12 cellular contexts compared by ENCODE assay signal in the genomic region with DNA sequence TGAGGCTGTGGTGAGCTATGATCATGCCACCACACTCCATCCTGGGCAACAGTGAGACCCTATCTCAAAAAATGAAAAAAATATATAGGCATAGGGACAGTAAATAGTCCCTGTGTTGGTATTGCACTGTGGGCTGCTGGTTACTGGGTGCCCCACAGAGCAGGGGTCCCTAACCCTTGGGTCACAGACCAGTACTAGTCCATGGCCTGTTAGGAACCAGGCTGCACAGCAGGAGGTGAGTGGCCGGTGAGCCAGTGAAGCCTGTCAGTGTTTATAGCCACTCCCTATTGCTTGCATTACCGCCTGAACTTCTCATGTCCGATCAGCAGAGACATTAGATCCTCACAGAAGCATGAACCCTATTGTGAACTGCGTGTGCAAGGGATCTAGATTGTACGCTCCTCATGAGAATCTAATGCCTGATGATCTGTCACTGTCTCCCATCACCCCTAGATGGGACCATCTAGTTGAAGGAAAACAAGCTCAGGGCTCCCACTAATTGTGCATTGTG.
A peak's percentile ranks its signal among the peaks of the same experiment; 100 is the strongest.
DNase-seq lines count a peak whose midpoint lies in the region; ATAC-seq and TF ChIP-seq lines count a peak whose summit lies in the region.
"Had no signal": no experiment of that assay in that cellular context is flagged by ENCODE, and none has a peak within 500 bp of the region (broad histone marks: within the 10 kb centered on the region; RNA-seq: fewer than 3 reads in every experiment).

No MANE protein-coding gene starts in this region.

- TF ChIP-seq CTCF in HEK293 (tag by site-specific recombination; IDR thresholded peaks at IDR 0.05) = no peak
- no peak for TF ChIP-seq CTCF in lower lobe of right lung (IDR thresholded peaks at IDR 0.05)
- TF ChIP-seq CTCF in GM13976 (IDR thresholded peaks at IDR 0.05; ENCODE audit: borderline replicate concordance, control extremely low read depth, extremely low read depth, insufficient read depth, missing control alignments) = no peak

- no peak for ATAC-seq in lower lobe of right lung
- ATAC-seq: HCT116 had no signal

- DNase-seq in activated CD4-positive, alpha-beta T cell treated with anti-CD3 and anti-CD28 coated beads, Interleukin-2, amount 10 ng/mL, durations not matched to agents 7 days and 5 days = no peak
- DNase-seq in activated CD4-positive, alpha-beta T cell treated with anti-CD3 and anti-CD28 coated beads, Interleukin-2, amount 10 ng/mL, durations not matched to agents 24 days and 14 days = no peak
- peak; percentile 7 for DNase-seq in lower lobe of right lung
- peak; percentile 3 for DNase-seq in stimulated activated CD8-positive, alpha-beta memory T cell treated with anti-CD3 and anti-CD28 coated beads, Interleukin-4, amount 100 ng/mL, for 48 hours
- DNase-seq in C1 segment of cervical spinal cord (lab: John Stamatoyannopoulos, UW) = no peak
- no peak for DNase-seq in COLO668 (lab: John Stamatoyannopoulos, UW; ENCODE audit: unreplicated experiment)
- DNase-seq in GM13976 (ENCODE audit: low spot score) = no peak
- DNase-seq: CD8-positive, alpha-beta memory T cell; GM23248 had no signal

- in situ Hi-C loops in GM13976 (cut with MboI; ENCODE audit: low sequenced_read_pairs, unreplicated experiment) = no loop called here

- H3K27me3 ChIP-seq in lower lobe of right lung (ENCODE audit: low read depth) = no peaks in the 10 kb centered on the region

- H3K36me3 ChIP-seq in HEK293 (ENCODE audit: control insufficient read depth in 2 of 2, insufficient read depth in 1 of 2, low read length in 2 of 2) = peaks cover 0 to 73% of the 10 kb centered on the region in 2 experiments; a peak in 2 of 3 replicates
- H3K36me3 ChIP-seq in lower lobe of right lung = peaks cover 66% of the 10 kb centered on the region

- H3K9me3 Mint-ChIP-seq in activated CD4-positive, alpha-beta T cell treated with anti-CD3 and anti-CD28 coated beads, Interleukin-2, amount 10 ng/mL, durations not matched to agents 7 days and 5 days = no peaks in the 10 kb centered on the region
- H3K9me3 Mint-ChIP-seq in activated CD4-positive, alpha-beta T cell treated with anti-CD3 and anti-CD28 coated beads, Interleukin-2, amount 10 ng/mL, durations not matched to agents 24 days and 14 days = no peaks in the 10 kb centered on the region
- H3K9me3 Mint-ChIP-seq: CD8-positive, alpha-beta memory T cell had no signal

- H3K4me1 Mint-ChIP-seq in activated CD4-positive, alpha-beta T cell treated with anti-CD3 and anti-CD28 coated beads, Interleukin-2, amount 10 ng/mL, durations not matched to agents 7 days and 5 days = peaks cover 18% of the 10 kb centered on the region
- H3K4me1 Mint-ChIP-seq in activated CD4-positive, alpha-beta T cell treated with anti-CD3 and anti-CD28 coated beads, Interleukin-2, amount 10 ng/mL, durations not matched to agents 24 days and 14 days = peaks cover 21% of the 10 kb centered on the region

- peaks cover 38% of the 10 kb centered on the region for H3K36me3 Mint-ChIP-seq in activated CD4-positive, alpha-beta T cell treated with anti-CD3 and anti-CD28 coated beads, Interleukin-2, amount 10 ng/mL, durations not matched to agents 7 days and 5 days (ENCODE audit: low read depth)
- peaks cover 48% of the 10 kb centered on the region for H3K36me3 Mint-ChIP-seq in activated CD4-positive, alpha-beta T cell treated with anti-CD3 and anti-CD28 coated beads, Interleukin-2, amount 10 ng/mL, durations not matched to agents 24 days and 14 days (ENCODE audit: low read depth)

- no peaks in the 10 kb centered on the region for H3K27me3 Mint-ChIP-seq in activated CD4-positive, alpha-beta T cell treated with anti-CD3 and anti-CD28 coated beads, Interleukin-2, amount 10 ng/mL, durations not matched to agents 7 days and 5 days
- H3K27me3 Mint-ChIP-seq in activated CD4-positive, alpha-beta T cell treated with anti-CD3 and anti-CD28 coated beads, Interleukin-2, amount 10 ng/mL, durations not matched to agents 24 days and 14 days = no peaks in the 10 kb centered on the region
- H3K27me3 Mint-ChIP-seq: CD8-positive, alpha-beta memory T cell had no signal

- H3K4me3 ChIP-seq in HEK293 (ENCODE audit: low read depth, low read length) (no peak overlapping the region), lower lobe of right lung (no peak overlapping the region)
- H3K4me3 ChIP-seq: GM23248 had no signal

- POLR2A ChIA-PET in activated CD4-positive, alpha-beta T cell treated with anti-CD3 and anti-CD28 coated beads, Interleukin-2, amount 10 ng/mL, durations not matched to agents 7 days and 5 days (lab: Charles Lee) = no interaction called here
- POLR2A ChIA-PET in HEK293 (lab: Yijun Ruan, JAX) = no interaction called here

- intact Hi-C loops in activated CD4-positive, alpha-beta T cell treated with anti-CD3 and anti-CD28 coated beads, Interleukin-2, amount 10 ng/mL, durations not matched to agents 24 days and 14 days (cut with micrococcal nuclease) = no loop called here
- intact Hi-C loops in lower lobe of right lung (cut with DNase I) = no loop called here

- H3K4me3 Mint-ChIP-seq in activated CD4-positive, alpha-beta T cell treated with anti-CD3 and anti-CD28 coated beads, Interleukin-2, amount 10 ng/mL, durations not matched to agents 7 days and 5 days = no peak overlapping the region
- no peak overlapping the region for H3K4me3 Mint-ChIP-seq in activated CD4-positive, alpha-beta T cell treated with anti-CD3 and anti-CD28 coated beads, Interleukin-2, amount 10 ng/mL, durations not matched to agents 24 days and 14 days
- H3K4me3 Mint-ChIP-seq: CD8-positive, alpha-beta memory T cell had no signal

- no peak overlapping the region for H3K27ac ChIP-seq in HEK293 (ENCODE audit: extremely low read depth, low read depth, low read length)
- H3K27ac ChIP-seq in lower lobe of right lung = no peak overlapping the region
- H3K27ac ChIP-seq: 22Rv1, GM23248 had no signal

- H3K27ac Mint-ChIP-seq in activated CD4-positive, alpha-beta T cell treated with anti-CD3 and anti-CD28 coated beads, Interleukin-2, amount 10 ng/mL, durations not matched to agents 7 days and 5 days = peak overlapping the region; percentile 36
- no peak overlapping the region for H3K27ac Mint-ChIP-seq in activated CD4-positive, alpha-beta T cell treated with anti-CD3 and anti-CD28 coated beads, Interleukin-2, amount 10 ng/mL, durations not matched to agents 24 days and 14 days

- no peaks in the 10 kb centered on the region for H3K9me3 ChIP-seq in HEK293 (ENCODE audit: control insufficient read depth, insufficient read depth, low read depth, low read length)
- H3K9me3 ChIP-seq in lower lobe of right lung = no peaks in the 10 kb centered on the region

- CTCF ChIA-PET in activated CD4-positive, alpha-beta T cell treated with anti-CD3 and anti-CD28 coated beads, Interleukin-2, amount 10 ng/mL, durations not matched to agents 7 days and 5 days (lab: Charles Lee) = no interaction called here
- CTCF ChIA-PET in HEK293 (lab: Yijun Ruan, JAX) = no interaction called here

- H3K4me1 ChIP-seq in HEK293 (ENCODE audit: control insufficient read depth, insufficient read depth, low read length) (no peaks in the 10 kb centered on the region), lower lobe of right lung (no peaks in the 10 kb centered on the region)

TF ChIP-seq in HEK293, 187 proteins besides CTCF, POLR2A, EP300 and RAD21:
- TF ChIP-seq BCL11B (tag by site-specific recombination; IDR thresholded peaks at IDR 0.05; ENCODE audit: low read depth) = no peak
- TF ChIP-seq ZNF549 (tag by site-specific recombination; IDR thresholded peaks at IDR 0.05) = no peak
- TF ChIP-seq ZNF341 (tag by site-specific recombination; IDR thresholded peaks at IDR 0.05; ENCODE audit: low read depth) = no peak
- TF ChIP-seq ZNF610 (tag by site-specific recombination; IDR thresholded peaks at IDR 0.05; ENCODE audit: borderline replicate concordance) = peak; percentile 99
- TF ChIP-seq KLF9 (tag by site-specific recombination; IDR thresholded peaks at IDR 0.05; ENCODE audit: low read depth) = no peak
- no peak for TF ChIP-seq ZNF571 (tag by site-specific recombination; IDR thresholded peaks at IDR 0.05)
TF ChIP-seq in HEK293: peak in this region for 1.

Comparison
In these comparisons a context has a peak if more than half of its experiments do, and no peak if none do; other contexts are left out.
1. DNase-seq: peak in lower lobe of right lung (single experiment) and stimulated activated CD8-positive, alpha-beta memory T cell treated with anti-CD3 and anti-CD28 coated beads, Interleukin-4, amount 100 ng/mL, for 48 hours (single experiment); none in activated CD4-positive, alpha-beta T cell treated with anti-CD3 and anti-CD28 coated beads, Interleukin-2, amount 10 ng/mL, durations not matched to agents 7 days and 5 days (single experiment), activated CD4-positive, alpha-beta T cell treated with anti-CD3 and anti-CD28 coated beads, Interleukin-2, amount 10 ng/mL, durations not matched to agents 24 days and 14 days (single experiment), C1 segment of cervical spinal cord (0 of 14), COLO668 (single experiment) and GM13976 (single experiment).